Comparison of ENCODE assay signal across 13 cellular contexts in genomic region chr7:4123823-4124222, GRCh38.
DNase-seq lines count a peak whose midpoint lies in the region; TF ChIP-seq lines count a peak whose summit lies in the region.
"Had no signal": no experiment of that assay in that cellular context is flagged by ENCODE, and none has a peak within 500 bp of the region (broad histone marks: within the 10 kb centered on the region; RNA-seq: fewer than 3 reads in every experiment).

No MANE protein-coding gene starts in this region.

- TF ChIP-seq CTCF in astrocyte of the cerebellum (IDR thresholded peaks at IDR 0.05; ENCODE audit: low read depth, low read length, missing control alignments), result no peak

- H3K4me3 ChIP-seq in astrocyte of the cerebellum (ENCODE audit: low read depth, low read length), result no peak overlapping the region
- H3K4me3 ChIP-seq: pancreas had no signal

- in situ Hi-C loops in KBM-7 (cut with MboI; ENCODE audit: low pct_unique_long_range_greater_than_20kb, low sequenced_read_pairs), result no loop called here
- in situ Hi-C loops in astrocyte of the cerebellum (cut with HindIII; ENCODE audit: low sequenced_read_pairs), result no loop called here

- DNase-seq in A172 (ENCODE audit: low spot score), result peak; percentile 89
- DNase-seq in KBM-7, result peak; percentile 11
- peak; percentile 39 for DNase-seq in astrocyte of the cerebellum (ENCODE audit: low read depth)
- DNase-seq in kidney glomerular epithelial cell (lab: John Stamatoyannopoulos, UW), result peak; percentile 1
- no peak for DNase-seq in activated effector memory CD4-positive, alpha-beta T cell treated with anti-CD3 and anti-CD28 coated beads, Interleukin-2, amount 50 U/mL, for 16 hours
- no peak for DNase-seq in OCI-M2 (lab: John Stamatoyannopoulos, UW; ENCODE audit: unreplicated experiment)
- DNase-seq in SHP77 (lab: John Stamatoyannopoulos, UW), result no peak
- DNase-seq in NCI-H1694 treated with DMSO at 0.1 percent for 48 hours (lab: John Stamatoyannopoulos, UW), result no peak
- DNase-seq: activated T-cell treated with anti-CD3 and anti-CD28 coated beads for 4 hours; CD8-positive, alpha-beta memory T cell; MM.1S; T-helper 17 cell had no signal

Comparison
In these comparisons a context has a peak if more than half of its experiments do, and no peak if none do; other contexts are left out.
1. DNase-seq: peak in A172 (single experiment), KBM-7 (single experiment), astrocyte of the cerebellum (single experiment) and kidney glomerular epithelial cell (single experiment); none in activated effector memory CD4-positive, alpha-beta T cell treated with anti-CD3 and anti-CD28 coated beads, Interleukin-2, amount 50 U/mL, for 16 hours (single experiment), OCI-M2 (single experiment), SHP77 (0 of 2) and NCI-H1694 treated with DMSO at 0.1 percent for 48 hours (single experiment).